17 cellular contexts compared by ENCODE assay signal in genomic region chr17:21166599-21167265, GRCh38. TPM values are rescaled to one million over a fixed set of nuclear protein-coding genes. Genes with fewer than 3 reads are reported as not detected.
DNase-seq lines count a peak whose midpoint lies in the region; ATAC-seq and TF ChIP-seq lines count a peak whose summit lies in the region.
"Had no signal": no experiment of that assay in that cellular context is flagged by ENCODE, and none has a peak within 500 bp of the region (broad histone marks: within the 10 kb centered on the region; RNA-seq: fewer than 3 reads in every experiment).

No MANE protein-coding gene starts in this region.

- no peaks in the 10 kb centered on the region for H3K9me3 ChIP-seq in left ventricle myocardium inferior (replicated peaks)

- intact Hi-C loops in left ventricle myocardium inferior (cut with micrococcal nuclease), result no loop called here

- H3K36me3 ChIP-seq in left ventricle myocardium inferior, result peaks cover under 1% of the 10 kb centered on the region

- no peaks in the 10 kb centered on the region for H3K27me3 ChIP-seq in left ventricle myocardium inferior (ENCODE audit: low read depth)

- no peak for ATAC-seq in GM21723 (IDR thresholded peaks at IDR 0.05; ENCODE audit: unreplicated experiment)
- ATAC-seq: activated CD4-positive, CD25-positive, alpha-beta regulatory T cell treated with anti-CD3 and anti-CD28 coated beads, Interleukin-2, amount 50 U/mL, for 24 hours; activated T-cell treated with anti-CD3 and anti-CD28 coated beads, Interleukin-2, amount 50 U/mL, for 72 hours had no signal

- CTCF ChIA-PET in AG04449 (lab: Yijun Ruan, JAX), result interaction anchor here (0.7 to 2.5 kb wide), 3 partner anchors 9 to 47 kb away, joined by 3 to 18 read pairs (median 4); no protein-coding TSS in a partner anchor

- POLR2A ChIA-PET in AG04449 (lab: Yijun Ruan, JAX), result interaction anchor here (1.0 to 1.5 kb wide), 3 partner anchors 46 to 120 kb away, joined by 3 to 4 read pairs (median 3); no protein-coding TSS in a partner anchor

- DNase-seq in AG04449 (ENCODE audit: low read depth, low spot score) (peak; percentile 59), cardiac fibroblast (ENCODE audit: low read depth in 2 of 2) (peak; percentile 28 to 73), left ventricle myocardium inferior (no peak), retinal pigment epithelial cell (ENCODE audit: low read depth) (peak; percentile 21)
- DNase-seq in stimulated activated CD4-positive, alpha-beta T cell treated with anti-CD3 and anti-CD28 coated beads, Interleukin-15, amount 100 ng/mL, for 24 hours, result no peak
- no peak for DNase-seq in activated CD4-positive, alpha-beta T cell treated with anti-CD3 and anti-CD28 coated beads for 48 hours
- no peak for DNase-seq in NK-92 treated with Interleukin-12 subunit alpha and Interleukin-12 subunit beta, amount 100 ng/mL, for 24 hours (lab: John Stamatoyannopoulos, UW)
- DNase-seq: ACHN; activated T-cell treated with anti-CD3 and anti-CD28 coated beads, Interleukin-2, amount 50 U/mL, for 72 hours; central memory CD4-positive, alpha-beta T cell; DMS79 treated with DMSO at 0.1 percent for 48 hours; H9; mesendoderm; MM.1S; NCI-H2171 had no signal

- peak overlapping the region; percentile 91 for H3K27ac ChIP-seq in left ventricle myocardium inferior (replicated peaks)

- peaks cover 81% of the 10 kb centered on the region for H3K4me1 ChIP-seq in left ventricle myocardium inferior

- H3K4me3 ChIP-seq in AG04449 (ENCODE audit: low read depth, low read length), result no peak overlapping the region
- H3K4me3 ChIP-seq in cardiac fibroblast (replicated peaks in 1 of 2; ENCODE audit: low read depth in 2 of 2, low read length in 2 of 2), result no peak overlapping the region
- peak overlapping the region; percentile 57 for H3K4me3 ChIP-seq in left ventricle myocardium inferior
- H3K4me3 ChIP-seq in retinal pigment epithelial cell (ENCODE audit: low read length), result no peak overlapping the region

- no peak for TF ChIP-seq CTCF in AG04449 (IDR thresholded peaks at IDR 0.05; ENCODE audit: insufficient read depth, low read length, missing control alignments)
- TF ChIP-seq CTCF in cardiac fibroblast (IDR thresholded peaks at IDR 0.05; ENCODE audit: low read depth, low read length), result no peak
- TF ChIP-seq CTCF in left ventricle myocardium inferior (IDR thresholded peaks at IDR 0.05; ENCODE audit: borderline replicate concordance), result no peak
- TF ChIP-seq CTCF in retinal pigment epithelial cell (conservative IDR thresholded peaks at IDR 0.05; ENCODE audit: low read depth, low read length), result no peak

RNA-seq across cellular contexts. Expression of gene DHRS7B, which starts 40.0 kb away (rescaled TPM):
- total RNA-seq in left ventricle myocardium inferior, result 33.4 TPM

RNA-seq across cellular contexts. Expression of gene TMEM11, which starts 47.2 kb away (rescaled TPM):
- 39.7 TPM for total RNA-seq in left ventricle myocardium inferior

Comparison
In these comparisons a context has a peak if more than half of its experiments do, and no peak if none do; other contexts are left out.
1. DNase-seq: peak in AG04449 (single experiment), cardiac fibroblast (2 of 2) and retinal pigment epithelial cell (single experiment); none in left ventricle myocardium inferior (single experiment), stimulated activated CD4-positive, alpha-beta T cell treated with anti-CD3 and anti-CD28 coated beads, Interleukin-15, amount 100 ng/mL, for 24 hours (single experiment), activated CD4-positive, alpha-beta T cell treated with anti-CD3 and anti-CD28 coated beads for 48 hours (single experiment) and NK-92 treated with Interleukin-12 subunit alpha and Interleukin-12 subunit beta, amount 100 ng/mL, for 24 hours (single experiment).